Comparison of ENCODE assay signal across 19 cellular contexts in genomic region chr7:44539669-44540516, GRCh38. TPM values are rescaled to one million over a fixed set of nuclear protein-coding genes. Genes with fewer than 3 reads are reported as not detected.
DNase-seq lines count a peak whose midpoint lies in the region; ATAC-seq and TF ChIP-seq lines count a peak whose summit lies in the region.
"Had no signal": no experiment of that assay in that cellular context is flagged by ENCODE, and none has a peak within 500 bp of the region (broad histone marks: within the 10 kb centered on the region; RNA-seq: fewer than 3 reads in every experiment).

No MANE protein-coding gene starts in this region.

- no peaks in the 10 kb centered on the region for H3K9me2 ChIP-seq in PC-3 (replicated peaks; ENCODE audit: low read length)

- H4K20me1 ChIP-seq in PC-3 (ENCODE audit: low read length), result no peaks in the 10 kb centered on the region
- H4K20me1 ChIP-seq: BLaER1 had no signal

- H3K4me2 ChIP-seq in PC-3 (ENCODE audit: low read length), result no peak overlapping the region
- H3K4me2 ChIP-seq: BLaER1, PC-9 had no signal

- intact Hi-C loops in right lobe of liver (cut with DNase I) (no loop called here), spleen (cut with DNase I; ENCODE audit: low total_unique reads) (no loop called here), PC-3 (cut with micrococcal nuclease) (no loop called here)

- H3K4me1 ChIP-seq in duodenal mucosa (ENCODE audit: control insufficient read depth in 1 of 2, insufficient read depth in 2 of 2, low read length in 2 of 2) (peaks cover 45 to 57% of the 10 kb centered on the region in 2 donors), right lobe of liver (peaks cover 0 to 43% (median 12%) of the 10 kb centered on the region in 4 donors), spleen (no peaks in the 10 kb centered on the region), PC-3 (ENCODE audit: insufficient read depth, low read length) (peaks cover 24% of the 10 kb centered on the region)
- H3K4me1 ChIP-seq: BLaER1, SJSA1 had no signal

- no TSS peak for BruUV-seq in PC-3 (replicated peaks; lab: Mats Ljungman, UMichigan)

- H3K79me2 ChIP-seq in PC-3 (ENCODE audit: low read length), result no peaks in the 10 kb centered on the region

- POLR2A ChIA-PET in PC-3 (lab: Charles Lee; ENCODE audit: unreplicated experiment), result no interaction called here

- TF ChIP-seq POLR2A in right lobe of liver (IDR thresholded peaks at IDR 0.05) (peak; percentile 68), spleen (IDR thresholded peaks at IDR 0.05) (no peak)

- CTCF ChIA-PET in PC-3 (lab: Charles Lee), result no interaction called here

- H3K27me3 ChIP-seq in duodenal mucosa (ENCODE audit: control insufficient read depth in 1 of 2, insufficient read depth in 2 of 2, low read length in 2 of 2) (no peaks in the 10 kb centered on the region), right lobe of liver (no peaks in the 10 kb centered on the region), spleen (replicated peaks in 1 of 7) (no peaks in the 10 kb centered on the region), PC-3 (ENCODE audit: low read length) (no peaks in the 10 kb centered on the region)
- H3K27me3 ChIP-seq: BLaER1, SJSA1 had no signal

- H2AFZ ChIP-seq in PC-3 (ENCODE audit: low read length), result no peak overlapping the region
- H2AFZ ChIP-seq: PC-9 had no signal

- WGBS in right lobe of liver (ENCODE audit: insufficient coverage, low coverage, low lambda C conversion rate, missing lambda C conversion rate), result 17% methylated on average over 1 of the region's 27 CpGs
- 86 to 93% (median 89%) methylated on average over 26 to 27 of the region's 27 CpGs for WGBS in spleen, 5 donors

- H3K36me3 ChIP-seq in duodenal mucosa (ENCODE audit: control insufficient read depth in 1 of 2, insufficient read depth in 2 of 2, low read length in 2 of 2) (peaks cover 0 to 9% of the 10 kb centered on the region in 2 donors), right lobe of liver (peaks cover 0 to 6% (median 0%) of the 10 kb centered on the region in 4 donors), spleen (no peaks in the 10 kb centered on the region), PC-3 (ENCODE audit: low read depth, low read length) (no peaks in the 10 kb centered on the region)
- H3K36me3 ChIP-seq: BLaER1, SJSA1 had no signal

- H3F3A ChIP-seq in PC-3 (ENCODE audit: low read length, unreplicated experiment), result no peaks in the 10 kb centered on the region

- peak overlapping the region; percentile 70 to 75 for H3K4me3 ChIP-seq in duodenal mucosa (ENCODE audit: low read depth in 1 of 2, low read length in 2 of 2)
- H3K4me3 ChIP-seq in right lobe of liver, result peak overlapping the region; percentile 54 to 73 (median 58)
- H3K4me3 ChIP-seq in spleen, result no peak overlapping the region
- no peak overlapping the region for H3K4me3 ChIP-seq in PC-3 (ENCODE audit: low read length)
- H3K4me3 ChIP-seq: BLaER1, PC-9, SJSA1 had no signal

- peak overlapping the region; percentile 86 to 87 for H3K9ac ChIP-seq in duodenal mucosa (ENCODE audit: low read depth in 1 of 2, low read length in 2 of 2)
- no peak overlapping the region for H3K9ac ChIP-seq in PC-3 (ENCODE audit: low read length)
- H3K9ac ChIP-seq: BLaER1 had no signal

- H3K9me3 ChIP-seq in duodenal mucosa (ENCODE audit: control insufficient read depth in 1 of 2, low read length in 2 of 2) (no peaks in the 10 kb centered on the region), right lobe of liver (no peaks in the 10 kb centered on the region), spleen (no peaks in the 10 kb centered on the region), PC-3 (ENCODE audit: low read length) (no peaks in the 10 kb centered on the region)
- H3K9me3 ChIP-seq: BLaER1, SJSA1 had no signal

- TF ChIP-seq CTCF in right lobe of liver (IDR thresholded peaks at IDR 0.05) (no peak), spleen (IDR thresholded peaks at IDR 0.05 in 8 of 11, conservative IDR thresholded peaks at IDR 0.05 in 3 of 11) (no peak), PC-3 (conservative IDR thresholded peaks at IDR 0.05; ENCODE audit: low read depth, low read length) (no peak)

- ATAC-seq in right lobe of liver (peak; percentile 39 to 53 (median 50)), PC-3 (no peak)
- ATAC-seq: CD8-positive, alpha-beta T cell had no signal

- H3K27ac ChIP-seq in duodenal mucosa (ENCODE audit: low read depth, low read length) (no peak overlapping the region), right lobe of liver (peak overlapping the region; percentile 90 to 99 (median 96)), spleen (no peak overlapping the region), PC-3 (ENCODE audit: low read length) (no peak overlapping the region)
- H3K27ac ChIP-seq: BLaER1, PC-9, SJSA1 had no signal

- DNase-seq in activated effector memory CD4-positive, alpha-beta T cell treated with anti-CD3 and anti-CD28 coated beads, Interleukin-2, amount 50 U/mL, for 16 hours, result peak; percentile 58
- DNase-seq in activated effector memory CD4-positive, alpha-beta T cell treated with Interleukin-2 at 50 U/mL for 16 hours, result no peak
- DNase-seq in right lobe of liver, result peak; percentile 76 to 86 (median 80)
- DNase-seq in spleen, result peak; percentile 55
- no peak for DNase-seq in PC-3
- DNase-seq in NCI-H1417 treated with DMSO at 0.1 percent for 48 hours (lab: John Stamatoyannopoulos, UW), result no peak
- DNase-seq in activated naive CD4-positive, alpha-beta T cell treated with anti-CD3 and anti-CD28 coated beads, Interleukin-2, amount 50 U/mL, for 16 hours, result no peak
- DNase-seq: CD8-positive, alpha-beta T cell; DMS79 treated with DMSO at 0.1 percent for 48 hours; HFFc6; NCI-H2029; NCI-H748 treated with DMSO at 0.1 percent for 48 hours had no signal

RNA-seq across cellular contexts. Expression of gene NPC1L1, which starts 1.2 kb away (rescaled TPM):
- total RNA-seq in right lobe of liver (10 to 100 TPM; 17.0 to 49.8 (median 21.1) TPM), spleen (under 1 TPM in 1 of 7 donors, not detected in 6; 0.07 TPM), PC-3 (2014; rRNA removed) (0.04 TPM in 1 of 2 replicates, not detected in the other)
- under 1 TPM; 0.02 to 0.03 (median 0.03) TPM for polyA plus RNA-seq in spleen
- total RNA-seq: A172, HFFc6, HT1080, NCI-H460, SJSA1 had no signal

RNA-seq across cellular contexts. Expression of gene DDX56, which starts 33.8 kb away (rescaled TPM):
- total RNA-seq in right lobe of liver (10 to 100 TPM; 31.8 to 42.2 (median 36.5) TPM), spleen (10 to 100 TPM; 56.1 to 78.9 (median 60.9) TPM), PC-3 (2014; rRNA removed) (93.8 and 119 TPM in 2 replicates)
- 100 to 1,000 TPM in 2 of 3 donors, 10 to 100 TPM in 1; 70.0 to 130 (median 105) TPM for polyA plus RNA-seq in spleen

RNA-seq across cellular contexts. Expression of gene TMED4, which starts 42.1 kb away (rescaled TPM):
- total RNA-seq in right lobe of liver (10 to 100 TPM; 32.5 to 91.1 (median 41.7) TPM), spleen (100 to 1,000 TPM in 2 of 7 donors, 10 to 100 TPM in 5; 55.4 to 105 (median 66.6) TPM), PC-3 (2014; rRNA removed) (70.6 and 80.0 TPM in 2 replicates)
- 10 to 100 TPM; 26.1 to 34.7 (median 28.7) TPM for polyA plus RNA-seq in spleen

RNA-seq across cellular contexts. Expression of gene NUDCD3, which starts 49.4 kb away (rescaled TPM):
- 10 to 100 TPM; 24.4 to 47.1 (median 42.5) TPM for total RNA-seq in right lobe of liver
- total RNA-seq in spleen, result 10 to 100 TPM; 34.6 to 97.9 (median 70.0) TPM
- polyA plus RNA-seq in spleen, result 10 to 100 TPM; 21.7 to 31.5 (median 23.8) TPM
- 82.3 and 93.6 TPM in 2 replicates for total RNA-seq in PC-3 (2014; rRNA removed)

Comparison
In these comparisons a context has a peak if more than half of its experiments do, and no peak if none do; other contexts are left out.
1. DNase-seq: peak in activated effector memory CD4-positive, alpha-beta T cell treated with anti-CD3 and anti-CD28 coated beads, Interleukin-2, amount 50 U/mL, for 16 hours (single experiment), right lobe of liver (3 of 3) and spleen (single experiment); none in activated effector memory CD4-positive, alpha-beta T cell treated with Interleukin-2 at 50 U/mL for 16 hours (single experiment), PC-3 (single experiment), NCI-H1417 treated with DMSO at 0.1 percent for 48 hours (single experiment) and activated naive CD4-positive, alpha-beta T cell treated with anti-CD3 and anti-CD28 coated beads, Interleukin-2, amount 50 U/mL, for 16 hours (single experiment).
2. H3K27ac ChIP-seq: peak in right lobe of liver (3 of 3); none in duodenal mucosa (single experiment), spleen (0 of 8) and PC-3 (single experiment).
3. H3K4me3 ChIP-seq: peak in duodenal mucosa (2 of 2) and right lobe of liver (3 of 3); none in spleen (0 of 8) and PC-3 (single experiment).
4. RNA of gene NPC1L1, which starts 1.2 kb away (total RNA-seq): 17.0 to 49.8 TPM in right lobe of liver; 0.07 TPM in spleen and 0.04 TPM in PC-3; every median in the first group is over 10 times any median in the second.